In the genomic region with DNA sequence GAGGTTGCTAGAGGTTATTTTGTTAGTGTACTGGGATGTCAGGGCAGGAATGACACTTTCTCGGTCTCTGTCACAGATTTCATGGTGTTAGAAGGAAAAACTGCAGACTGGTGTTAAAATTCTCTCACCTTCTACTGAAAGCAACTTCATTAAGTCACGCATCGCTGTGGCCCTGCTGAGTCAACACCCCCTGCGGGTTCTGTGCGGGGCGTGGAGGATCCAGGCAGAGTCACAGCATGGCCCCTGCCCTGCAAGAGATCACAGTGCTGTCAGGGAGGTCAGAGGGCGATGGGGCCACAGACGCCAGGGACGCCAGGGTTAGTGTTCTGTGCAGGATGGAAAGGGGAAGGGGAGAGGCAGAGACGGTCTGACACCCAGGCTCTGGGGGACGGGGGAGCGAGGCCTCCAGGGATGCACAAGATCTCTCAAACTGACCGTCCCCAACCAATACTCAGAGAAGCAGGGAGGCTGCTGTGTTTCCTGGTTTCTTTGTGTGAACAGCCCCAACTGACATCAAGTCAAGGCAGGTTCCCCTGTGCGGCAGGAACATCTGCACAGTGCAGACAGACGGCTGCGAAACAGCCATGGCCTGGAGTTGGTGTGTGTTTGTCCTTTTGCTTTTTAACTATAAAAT, we compare ENCODE assay signal across 17 cellular contexts.
A peak's percentile ranks its signal among the peaks of the same experiment; 100 is the strongest.
DNase-seq lines count a peak whose midpoint lies in the region; ATAC-seq and TF ChIP-seq lines count a peak whose summit lies in the region.
"Had no signal": no experiment of that assay in that cellular context is flagged by ENCODE, and none has a peak within 500 bp of the region (broad histone marks: within the 10 kb centered on the region; RNA-seq: fewer than 3 reads in every experiment).

No MANE protein-coding gene starts in this region.

- in situ Hi-C loops in gastrocnemius medialis (cut with MboI; ENCODE audit: low sequenced_read_pairs in 4 of 4): no loop called here

- H3K9me3 ChIP-seq in BLaER1 treated with 17β-estradiol and CSF1 and Interleukin-3, amounts not matched to agents 10 nM and 100 nM (replicated peaks in 1 of 11): peaks cover 0 to 6% (median 0%) of the 10 kb centered on the region in 11 experiments; a peak in 1 of 22 replicates
- no peaks in the 10 kb centered on the region for H3K9me3 ChIP-seq in gastrocnemius medialis

- DNase-seq in chondrocyte (ENCODE audit: low spot score): peak; percentile 61
- DNase-seq in mesenteric fat pad (ENCODE audit: low spot score): peak; percentile 22
- peak; percentile 26 for DNase-seq in sciatic nerve (ENCODE audit: low spot score)
- no peak for DNase-seq in DMS53 (lab: John Stamatoyannopoulos, UW)
- no peak for DNase-seq in gastrocnemius medialis
- DNase-seq: EL, IMR-90, NCI-H1105 treated with DMSO at 0.1 percent for 48 hours, NCI-H1694 treated with DMSO at 0.1 percent for 48 hours, NCI-H2081 treated with DMSO at 0.1 percent for 48 hours, NCI-H2171 treated with DMSO at 0.1 percent for 48 hours, NCI-H526, Right ventricle myocardium superior had no signal

- peaks cover 29 to 66% (median 57%) of the 10 kb centered on the region in 10 experiments for H3K4me1 ChIP-seq in BLaER1 treated with 17β-estradiol and CSF1 and Interleukin-3, amounts not matched to agents 10 nM and 100 nM
- H3K4me1 ChIP-seq in gastrocnemius medialis: no peaks in the 10 kb centered on the region

- H4K20me1 ChIP-seq in BLaER1 treated with 17β-estradiol and CSF1 and Interleukin-3, amounts not matched to agents 10 nM and 100 nM: no peaks in the 10 kb centered on the region

- H3K36me3 Mint-ChIP-seq in chondrocyte (ENCODE audit: low read depth): no peaks in the 10 kb centered on the region

- ATAC-seq in sciatic nerve (no peak), GM18868 (IDR thresholded peaks at IDR 0.05; ENCODE audit: unreplicated experiment) (no peak), HG02884 (IDR thresholded peaks at IDR 0.05; ENCODE audit: unreplicated experiment) (no peak), gastrocnemius medialis (no peak)

- peaks cover 21% of the 10 kb centered on the region for H3K9me3 Mint-ChIP-seq in chondrocyte (ENCODE audit: low read depth)

- no peak overlapping the region for H3K27ac Mint-ChIP-seq in chondrocyte (ENCODE audit: unreplicated experiment)

- H3K36me3 ChIP-seq in BLaER1 treated with 17β-estradiol and CSF1 and Interleukin-3, amounts not matched to agents 10 nM and 100 nM: no peaks in the 10 kb centered on the region
- H3K36me3 ChIP-seq in gastrocnemius medialis: no peaks in the 10 kb centered on the region

- TF ChIP-seq CTCF in chondrocyte (IDR thresholded peaks at IDR 0.05) (no peak), gastrocnemius medialis (IDR thresholded peaks at IDR 0.05 in 4 of 5, conservative IDR thresholded peaks at IDR 0.05 in 1 of 5) (no peak)

- H3K4me2 ChIP-seq in BLaER1 treated with 17β-estradiol and CSF1 and Interleukin-3, amounts not matched to agents 10 nM and 100 nM: peak overlapping the region; percentile 76 to 93 (median 87)
- H3K4me2 ChIP-seq: KMS-11 had no signal

- H3K4me3 Mint-ChIP-seq in chondrocyte (ENCODE audit: unreplicated experiment): no peak overlapping the region

- no peaks in the 10 kb centered on the region for H3K27me3 Mint-ChIP-seq in chondrocyte (ENCODE audit: low read depth)

- H3K9ac ChIP-seq in BLaER1 treated with 17β-estradiol and CSF1 and Interleukin-3, amounts not matched to agents 10 nM and 100 nM: peak overlapping the region in 6 of 11 experiments; percentile 6 to 46 (median 35); a peak in 9 of 22 replicates
- H3K9ac ChIP-seq: KMS-11 had no signal

- intact Hi-C loops in sciatic nerve (cut with DNase I) (no loop called here), gastrocnemius medialis (cut with DNase I; ENCODE audit: low total_unique reads) (no loop called here)

- H3K4me1 Mint-ChIP-seq in chondrocyte (ENCODE audit: low read depth): no peaks in the 10 kb centered on the region

- TF ChIP-seq POLR2A in gastrocnemius medialis (IDR thresholded peaks at IDR 0.05): no peak

- peak overlapping the region in 8 of 11 experiments; percentile 21 to 66 (median 44); a peak in 9 of 22 replicates for H3K27ac ChIP-seq in BLaER1 treated with 17β-estradiol and CSF1 and Interleukin-3, amounts not matched to agents 10 nM and 100 nM
- no peak overlapping the region for H3K27ac ChIP-seq in gastrocnemius medialis
- H3K27ac ChIP-seq: KMS-11 had no signal

- H3K27me3 ChIP-seq in BLaER1 treated with 17β-estradiol and CSF1 and Interleukin-3, amounts not matched to agents 10 nM and 100 nM: peaks cover 0 to 19% (median 0%) of the 10 kb centered on the region in 11 experiments; a peak in 1 of 22 replicates
- peaks cover 0 to 5% (median 0%) of the 10 kb centered on the region in 3 donors for H3K27me3 ChIP-seq in gastrocnemius medialis

- H3K4me3 ChIP-seq in BLaER1 treated with 17β-estradiol and CSF1 and Interleukin-3, amounts not matched to agents 10 nM and 100 nM: no peak overlapping the region
- no peak overlapping the region for H3K4me3 ChIP-seq in gastrocnemius medialis

Comparison
In these comparisons a context has a peak if more than half of its experiments do, and no peak if none do; other contexts are left out.
1. H3K27ac ChIP-seq: peak in BLaER1 treated with 17β-estradiol and CSF1 and Interleukin-3, amounts not matched to agents 10 nM and 100 nM (8 of 11); none in gastrocnemius medialis (0 of 4).
2. DNase-seq: peak in chondrocyte (single experiment), mesenteric fat pad (single experiment) and sciatic nerve (single experiment); none in DMS53 (single experiment) and gastrocnemius medialis (0 of 2).